Comparison of ENCODE assay signal across 9 cellular contexts in the genomic region with DNA sequence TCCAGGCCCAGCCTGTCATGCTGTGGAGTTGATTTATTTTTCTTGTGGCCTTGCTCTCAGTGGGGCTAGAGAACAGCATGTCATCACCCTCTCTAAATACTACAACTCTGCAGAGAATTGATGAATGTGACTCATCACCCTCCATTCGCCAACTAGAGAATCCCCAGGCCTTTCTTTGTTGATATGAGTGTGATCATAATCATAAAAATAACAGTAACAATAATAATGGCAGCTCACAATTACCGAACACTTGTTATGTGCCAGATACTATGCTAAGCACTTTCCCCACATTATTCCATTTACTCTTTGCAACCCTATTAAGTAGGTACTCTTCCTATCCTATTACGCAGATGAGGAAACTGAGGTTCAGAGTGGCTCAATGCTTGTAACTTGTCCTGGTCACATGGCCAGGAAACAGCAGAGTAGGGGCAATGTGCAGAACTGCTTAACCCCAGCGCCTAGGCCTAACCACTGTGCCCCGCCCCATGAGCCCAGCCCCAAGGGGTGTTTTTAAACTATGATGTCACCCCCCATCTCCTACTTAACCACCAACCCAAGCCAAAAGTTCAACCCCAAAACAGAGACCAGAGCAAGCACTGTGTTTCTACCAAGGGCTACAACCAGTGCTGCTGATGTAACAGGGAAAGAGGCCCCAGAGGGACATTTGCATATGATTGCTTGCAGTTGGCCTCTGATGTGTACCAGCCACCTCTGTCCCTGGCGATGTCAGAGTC.
DNase-seq lines count a peak whose midpoint lies in the region; ATAC-seq and TF ChIP-seq lines count a peak whose summit lies in the region.
"Had no signal": no experiment of that assay in that cellular context is flagged by ENCODE, and none has a peak within 500 bp of the region (broad histone marks: within the 10 kb centered on the region; RNA-seq: fewer than 3 reads in every experiment).

No MANE protein-coding gene starts in this region.

- no peak overlapping the region for H3K4me3 ChIP-seq in foreskin fibroblast (ENCODE audit: low read depth in 1 of 2, low read length in 2 of 2)

- H3K9me3 Mint-ChIP-seq in H9: no peaks in the 10 kb centered on the region
- no peaks in the 10 kb centered on the region for H3K9me3 Mint-ChIP-seq in stimulated activated naive B cell treated with anti-CD40 and anti-IgM and Interleukin-4, amounts not matched to agents 10 μg/mL and 1 μg/mL and 100 μg/mL, for 72 hours
- H3K9me3 Mint-ChIP-seq in activated T-cell treated with anti-CD3 and anti-CD28 coated beads, Interleukin-2, amount 50 U/mL, for 24 hours: no peaks in the 10 kb centered on the region

- H2BK15ac ChIP-seq in H9 (ENCODE audit: low read depth, low read length): no peak overlapping the region

- no peak overlapping the region for H3T11ph ChIP-seq in H9 (ENCODE audit: low read length)

- TF ChIP-seq CTCF in H9 (conservative IDR thresholded peaks at IDR 0.05): no peak
- no peak for TF ChIP-seq CTCF in foreskin fibroblast (IDR thresholded peaks at IDR 0.05; ENCODE audit: low read depth, low read length)

- H3K4me1 Mint-ChIP-seq in H9 (peaks cover 20 to 27% of the 10 kb centered on the region in 2 experiments), T-helper 17 cell (peaks cover 16% of the 10 kb centered on the region)
- H3K4me1 Mint-ChIP-seq in stimulated activated naive B cell treated with anti-CD40 and anti-IgM and Interleukin-4, amounts not matched to agents 10 μg/mL and 1 μg/mL and 100 μg/mL, for 72 hours: no peaks in the 10 kb centered on the region
- H3K4me1 Mint-ChIP-seq in activated T-cell treated with anti-CD3 and anti-CD28 coated beads, Interleukin-2, amount 50 U/mL, for 24 hours (ENCODE audit: low read depth): peaks cover 2% of the 10 kb centered on the region

- no peak overlapping the region for H3K23ac ChIP-seq in H9 (ENCODE audit: insufficient read length, low read depth, low read length)

- H2BK12ac ChIP-seq in H9 (ENCODE audit: insufficient read length, low read depth, low read length): no peak overlapping the region

- peak overlapping the region; percentile 24 to 66 (median 44); a peak in 4 of 7 replicates for H3K27ac Mint-ChIP-seq in H9
- peak overlapping the region; percentile 68 for H3K27ac Mint-ChIP-seq in T-helper 17 cell
- H3K27ac Mint-ChIP-seq in stimulated activated naive B cell treated with anti-CD40 and anti-IgM and Interleukin-4, amounts not matched to agents 10 μg/mL and 1 μg/mL and 100 μg/mL, for 72 hours: no peak overlapping the region
- no peak overlapping the region for H3K27ac Mint-ChIP-seq in activated T-cell treated with anti-CD3 and anti-CD28 coated beads, Interleukin-2, amount 50 U/mL, for 24 hours

- WGBS in H9 (ENCODE audit: extremely low coverage, insufficient read length, low lambda C conversion rate): no CpG with 5 or more reads among the region's 6 CpGs

- no peaks in the 10 kb centered on the region for H3K79me2 ChIP-seq in H9 (ENCODE audit: insufficient read depth, low read length)

- H4K20me1 ChIP-seq in H9 (ENCODE audit: control insufficient read depth, insufficient read depth, insufficient read length): no peaks in the 10 kb centered on the region

- no peak overlapping the region for H3K4me2 ChIP-seq in H9 (ENCODE audit: insufficient read depth, insufficient read length, low read length)

- no peak overlapping the region for H3K4ac ChIP-seq in H9 (ENCODE audit: low read depth, low read length)

- H2BK120ac ChIP-seq in H9 (ENCODE audit: low read depth, low read length, poor library complexity, severe bottlenecking): no peak overlapping the region

- no peaks in the 10 kb centered on the region for H3K36me3 Mint-ChIP-seq in H9 (ENCODE audit: insufficient read depth in 1 of 3, low read depth in 3 of 3)
- H3K36me3 Mint-ChIP-seq in T-helper 17 cell (ENCODE audit: low read depth): peaks cover 8% of the 10 kb centered on the region
- no peaks in the 10 kb centered on the region for H3K36me3 Mint-ChIP-seq in stimulated activated naive B cell treated with anti-CD40 and anti-IgM and Interleukin-4, amounts not matched to agents 10 μg/mL and 1 μg/mL and 100 μg/mL, for 72 hours
- H3K36me3 Mint-ChIP-seq in activated T-cell treated with anti-CD3 and anti-CD28 coated beads, Interleukin-2, amount 50 U/mL, for 24 hours (ENCODE audit: low read depth): no peaks in the 10 kb centered on the region

- H3K4me3 Mint-ChIP-seq in H9: no peak overlapping the region
- no peak overlapping the region for H3K4me3 Mint-ChIP-seq in T-helper 17 cell
- H3K4me3 Mint-ChIP-seq in stimulated activated naive B cell treated with anti-CD40 and anti-IgM and Interleukin-4, amounts not matched to agents 10 μg/mL and 1 μg/mL and 100 μg/mL, for 72 hours: no peak overlapping the region
- no peak overlapping the region for H3K4me3 Mint-ChIP-seq in activated T-cell treated with anti-CD3 and anti-CD28 coated beads, Interleukin-2, amount 50 U/mL, for 24 hours

- no peak overlapping the region for H3K27ac ChIP-seq in H9 (ENCODE audit: insufficient read length, low read depth, low read length)

- no peak for ATAC-seq in T-helper 17 cell
- peak; percentile 17 to 31 for ATAC-seq in stimulated activated naive B cell treated with anti-CD40 and anti-IgM and Interleukin-4, amounts not matched to agents 10 μg/mL and 1 μg/mL and 100 μg/mL, for 72 hours (replicated peaks)
- ATAC-seq in GM19328 (IDR thresholded peaks at IDR 0.05; ENCODE audit: unreplicated experiment): no peak

- H3K27me3 Mint-ChIP-seq in H9 (ENCODE audit: low read depth): peaks cover 6% of the 10 kb centered on the region
- peaks cover 37% of the 10 kb centered on the region for H3K27me3 Mint-ChIP-seq in T-helper 17 cell
- H3K27me3 Mint-ChIP-seq in stimulated activated naive B cell treated with anti-CD40 and anti-IgM and Interleukin-4, amounts not matched to agents 10 μg/mL and 1 μg/mL and 100 μg/mL, for 72 hours: peaks cover 16 to 18% of the 10 kb centered on the region in 2 donors
- peaks cover 20% of the 10 kb centered on the region for H3K27me3 Mint-ChIP-seq in activated T-cell treated with anti-CD3 and anti-CD28 coated beads, Interleukin-2, amount 50 U/mL, for 24 hours

- no peaks in the 10 kb centered on the region for H3K27me3 ChIP-seq in H9 (ENCODE audit: insufficient read depth, low read length)

- H3K79me1 ChIP-seq in H9 (ENCODE audit: insufficient read depth, low read depth, low read length, poor library complexity, severe bottlenecking): no peaks in the 10 kb centered on the region

- H3K18ac ChIP-seq in H9 (ENCODE audit: insufficient read length, low read depth, low read length): no peak overlapping the region

- H3K56ac ChIP-seq in H9 (ENCODE audit: insufficient read length, low read depth, low read length): no peak overlapping the region

- no peak overlapping the region for H4K5ac ChIP-seq in H9 (ENCODE audit: insufficient read length, low read depth, low read length)

- H3K23me2 ChIP-seq in H9 (ENCODE audit: insufficient read length, low read depth, low read length, poor library complexity, severe bottlenecking): no peaks in the 10 kb centered on the region

- no peak overlapping the region for H4K91ac ChIP-seq in H9 (ENCODE audit: insufficient read length, low read depth, low read length)

- no peaks in the 10 kb centered on the region; the same call in 1 of the 2 replicates for H3K4me1 ChIP-seq in H9 (ENCODE audit: insufficient read depth, low read length)

- H2AFZ ChIP-seq in H9 (ENCODE audit: low read length): no peak overlapping the region

- no peak overlapping the region; the same call in 1 of the 2 replicates for H3K14ac ChIP-seq in H9 (ENCODE audit: insufficient read depth, low read length)

- H3K9me3 ChIP-seq in H9 (ENCODE audit: control insufficient read depth, low read depth, low read length) (no peaks in the 10 kb centered on the region), T-helper 17 cell (ENCODE audit: control insufficient read depth, low read length, poor library complexity, severe bottlenecking) (no peaks in the 10 kb centered on the region)

- no peak overlapping the region for H2BK5ac ChIP-seq in H9 (ENCODE audit: insufficient read length, low read length)

- no peak overlapping the region for H2AK5ac ChIP-seq in H9 (ENCODE audit: insufficient read length, low read length)

- no peak overlapping the region for H3K9ac ChIP-seq in H9 (ENCODE audit: extremely low read depth, insufficient read length, low read length)

- H2BK20ac ChIP-seq in H9 (ENCODE audit: low read depth, low read length, poor library complexity, severe bottlenecking): no peak overlapping the region

- no peak overlapping the region for H4K8ac ChIP-seq in H9 (replicated peaks; ENCODE audit: insufficient read length, low read depth, low read length)

- DNase-seq in H9 (peak; percentile 53), T-helper 17 cell (no peak), foreskin fibroblast (peak; percentile 29 to 52), COLO668 (lab: John Stamatoyannopoulos, UW; ENCODE audit: unreplicated experiment) (no peak)
- DNase-seq in stimulated activated naive B cell treated with anti-CD40 and anti-IgM and Interleukin-4, amounts not matched to agents 10 μg/mL and 1 μg/mL and 100 μg/mL, for 72 hours: no peak
- DNase-seq in stimulated activated CD4-positive, alpha-beta T cell treated with anti-CD3 and anti-CD28 coated beads, Interleukin-12 subunit alpha, Interleukin-12 subunit beta, amount 100 ng/mL, for 4 hours: no peak
- no peak for DNase-seq in activated T-cell treated with anti-CD3 and anti-CD28 coated beads, Interleukin-2, amount 50 U/mL, for 24 hours
- DNase-seq: stimulated activated CD4-positive, alpha-beta T cell treated with anti-CD3 and anti-CD28 coated beads, Interleukin-1b, Interleukin-23, amount 100 ng/mL, for 48 hours had no signal

Comparison
In these comparisons a context has a peak if more than half of its experiments do, and no peak if none do; other contexts are left out.
1. DNase-seq: peak in H9 (single experiment) and foreskin fibroblast (2 of 2); none in T-helper 17 cell (0 of 3), stimulated activated naive B cell treated with anti-CD40 and anti-IgM and Interleukin-4, amounts not matched to agents 10 μg/mL and 1 μg/mL and 100 μg/mL, for 72 hours (single experiment), stimulated activated CD4-positive, alpha-beta T cell treated with anti-CD3 and anti-CD28 coated beads, Interleukin-12 subunit alpha, Interleukin-12 subunit beta, amount 100 ng/mL, for 4 hours (single experiment), activated T-cell treated with anti-CD3 and anti-CD28 coated beads, Interleukin-2, amount 50 U/mL, for 24 hours (single experiment) and COLO668 (single experiment).
2. H3K27ac Mint-ChIP-seq: peak in H9 (3 of 3) and T-helper 17 cell (single experiment); none in stimulated activated naive B cell treated with anti-CD40 and anti-IgM and Interleukin-4, amounts not matched to agents 10 μg/mL and 1 μg/mL and 100 μg/mL, for 72 hours (single experiment) and activated T-cell treated with anti-CD3 and anti-CD28 coated beads, Interleukin-2, amount 50 U/mL, for 24 hours (single experiment).
3. ATAC-seq: peak in stimulated activated naive B cell treated with anti-CD40 and anti-IgM and Interleukin-4, amounts not matched to agents 10 μg/mL and 1 μg/mL and 100 μg/mL, for 72 hours (2 of 2); none in T-helper 17 cell (single experiment) and GM19328 (single experiment).